In the genomic region with DNA sequence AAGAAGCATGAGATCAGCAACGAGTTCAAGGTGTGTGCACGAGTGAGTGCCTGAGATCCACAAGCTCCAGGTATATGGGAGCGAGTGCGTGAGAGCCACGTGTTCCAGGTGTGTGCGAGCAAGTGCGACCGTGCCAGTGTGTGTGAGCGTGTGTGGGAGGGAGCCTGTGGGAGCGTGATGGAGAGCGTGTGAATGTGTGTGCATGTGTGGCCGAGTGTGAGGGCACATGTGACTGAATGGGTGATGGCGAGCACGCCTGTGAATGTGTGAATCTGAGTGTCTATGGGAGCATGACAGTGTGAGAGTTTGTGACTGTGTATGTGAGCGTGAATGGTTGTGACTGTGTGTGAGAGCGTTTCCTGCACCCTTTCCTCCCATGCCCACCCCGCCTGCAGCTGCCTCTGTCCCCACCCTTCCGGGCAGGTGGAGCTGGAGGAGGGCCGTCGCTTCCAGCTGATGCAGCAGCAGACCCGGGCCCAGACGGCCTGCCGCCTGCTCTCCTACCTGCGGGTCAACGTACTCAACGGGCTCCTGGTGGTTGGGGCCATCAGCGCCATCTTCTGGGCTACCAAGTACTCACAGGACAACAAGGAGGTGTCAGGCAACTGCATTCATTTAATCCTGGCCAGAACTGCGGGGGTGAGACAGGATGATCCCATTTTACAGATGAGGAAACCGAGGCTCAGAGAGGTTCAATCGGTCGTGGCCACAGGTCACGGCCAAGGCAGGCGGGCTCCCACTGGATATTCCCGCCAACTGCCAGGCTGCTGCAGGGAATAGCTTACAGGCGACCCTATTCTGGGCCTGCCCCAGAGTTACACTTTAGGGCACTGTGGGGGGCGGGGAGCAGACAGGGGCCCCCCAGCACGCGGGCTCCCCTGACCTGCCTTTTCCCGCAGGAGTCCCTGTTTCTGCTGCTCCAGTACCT, we compare ENCODE assay signal across 1 cellular context.
A peak's percentile ranks its signal among the peaks of the same experiment; 100 is the strongest.
TF ChIP-seq lines count a peak whose summit lies in the region.

No MANE protein-coding gene starts in this region.

TF ChIP-seq in HepG2, 621 proteins besides CTCF, POLR2A, EP300 and RAD21 (continued from another document and continues in another):
- TF ChIP-seq, protein P1, sequence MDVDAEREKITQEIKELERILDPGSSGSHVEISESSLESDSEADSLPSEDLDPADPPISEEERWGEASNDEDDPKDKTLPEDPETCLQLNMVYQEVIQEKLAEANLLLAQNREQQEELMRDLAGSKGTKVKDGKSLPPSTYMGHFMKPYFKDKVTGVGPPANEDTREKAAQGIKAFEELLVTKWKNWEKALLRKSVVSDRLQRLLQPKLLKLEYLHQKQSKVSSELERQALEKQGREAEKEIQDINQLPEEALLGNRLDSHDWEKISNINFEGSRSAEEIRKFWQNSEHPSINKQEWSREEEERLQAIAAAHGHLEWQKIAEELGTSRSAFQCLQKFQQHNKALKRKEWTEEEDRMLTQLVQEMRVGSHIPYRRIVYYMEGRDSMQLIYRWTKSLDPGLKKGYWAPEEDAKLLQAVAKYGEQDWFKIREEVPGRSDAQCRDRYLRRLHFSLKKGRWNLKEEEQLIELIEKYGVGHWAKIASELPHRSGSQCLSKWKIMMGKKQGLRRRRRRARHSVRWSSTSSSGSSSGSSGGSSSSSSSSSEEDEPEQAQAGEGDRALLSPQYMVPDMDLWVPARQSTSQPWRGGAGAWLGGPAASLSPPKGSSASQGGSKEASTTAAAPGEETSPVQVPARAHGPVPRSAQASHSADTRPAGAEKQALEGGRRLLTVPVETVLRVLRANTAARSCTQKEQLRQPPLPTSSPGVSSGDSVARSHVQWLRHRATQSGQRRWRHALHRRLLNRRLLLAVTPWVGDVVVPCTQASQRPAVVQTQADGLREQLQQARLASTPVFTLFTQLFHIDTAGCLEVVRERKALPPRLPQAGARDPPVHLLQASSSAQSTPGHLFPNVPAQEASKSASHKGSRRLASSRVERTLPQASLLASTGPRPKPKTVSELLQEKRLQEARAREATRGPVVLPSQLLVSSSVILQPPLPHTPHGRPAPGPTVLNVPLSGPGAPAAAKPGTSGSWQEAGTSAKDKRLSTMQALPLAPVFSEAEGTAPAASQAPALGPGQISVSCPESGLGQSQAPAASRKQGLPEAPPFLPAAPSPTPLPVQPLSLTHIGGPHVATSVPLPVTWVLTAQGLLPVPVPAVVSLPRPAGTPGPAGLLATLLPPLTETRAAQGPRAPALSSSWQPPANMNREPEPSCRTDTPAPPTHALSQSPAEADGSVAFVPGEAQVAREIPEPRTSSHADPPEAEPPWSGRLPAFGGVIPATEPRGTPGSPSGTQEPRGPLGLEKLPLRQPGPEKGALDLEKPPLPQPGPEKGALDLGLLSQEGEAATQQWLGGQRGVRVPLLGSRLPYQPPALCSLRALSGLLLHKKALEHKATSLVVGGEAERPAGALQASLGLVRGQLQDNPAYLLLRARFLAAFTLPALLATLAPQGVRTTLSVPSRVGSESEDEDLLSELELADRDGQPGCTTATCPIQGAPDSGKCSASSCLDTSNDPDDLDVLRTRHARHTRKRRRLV (CRISPR knock-in tag; IDR thresholded peaks at IDR 0.05): no peak
- no peak for TF ChIP-seq NFKBIZ (CRISPR knock-in tag; IDR thresholded peaks at IDR 0.05)
- no peak for TF ChIP-seq ZIK1 (CRISPR knock-in tag; IDR thresholded peaks at IDR 0.05; ENCODE audit: borderline replicate concordance, low read depth)
- 0 out of 2 replicates have a peak, but pooled peaks have one; percentile 47 for TF ChIP-seq ZNF121 (CRISPR knock-in tag; IDR thresholded peaks at IDR 0.05)
- no peak for TF ChIP-seq ZNF75D (CRISPR knock-in tag; IDR thresholded peaks at IDR 0.05; ENCODE audit: borderline replicate concordance)
- no peak for TF ChIP-seq AGO2 (optimal IDR thresholded peaks at IDR 0.05; ENCODE audit: low read depth, low read length)
- TF ChIP-seq KDM3A (CRISPR knock-in tag; IDR thresholded peaks at IDR 0.05; ENCODE audit: low read depth): peak; percentile 55; the same call in 1 of the 2 replicates
- TF ChIP-seq, protein P2, sequence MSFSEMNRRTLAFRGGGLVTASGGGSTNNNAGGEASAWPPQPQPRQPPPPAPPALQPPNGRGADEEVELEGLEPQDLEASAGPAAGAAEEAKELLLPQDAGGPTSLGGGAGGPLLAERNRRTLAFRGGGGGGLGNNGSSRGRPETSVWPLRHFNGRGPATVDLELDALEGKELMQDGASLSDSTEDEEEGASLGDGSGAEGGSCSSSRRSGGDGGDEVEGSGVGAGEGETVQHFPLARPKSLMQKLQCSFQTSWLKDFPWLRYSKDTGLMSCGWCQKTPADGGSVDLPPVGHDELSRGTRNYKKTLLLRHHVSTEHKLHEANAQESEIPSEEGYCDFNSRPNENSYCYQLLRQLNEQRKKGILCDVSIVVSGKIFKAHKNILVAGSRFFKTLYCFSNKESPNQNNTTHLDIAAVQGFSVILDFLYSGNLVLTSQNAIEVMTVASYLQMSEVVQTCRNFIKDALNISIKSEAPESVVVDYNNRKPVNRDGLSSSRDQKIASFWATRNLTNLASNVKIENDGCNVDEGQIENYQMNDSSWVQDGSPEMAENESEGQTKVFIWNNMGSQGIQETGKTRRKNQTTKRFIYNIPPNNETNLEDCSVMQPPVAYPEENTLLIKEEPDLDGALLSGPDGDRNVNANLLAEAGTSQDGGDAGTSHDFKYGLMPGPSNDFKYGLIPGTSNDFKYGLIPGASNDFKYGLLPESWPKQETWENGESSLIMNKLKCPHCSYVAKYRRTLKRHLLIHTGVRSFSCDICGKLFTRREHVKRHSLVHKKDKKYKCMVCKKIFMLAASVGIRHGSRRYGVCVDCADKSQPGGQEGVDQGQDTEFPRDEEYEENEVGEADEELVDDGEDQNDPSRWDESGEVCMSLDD (CRISPR knock-in tag; IDR thresholded peaks at IDR 0.05; ENCODE audit: borderline replicate concordance): no peak
- TF ChIP-seq, protein P3, sequence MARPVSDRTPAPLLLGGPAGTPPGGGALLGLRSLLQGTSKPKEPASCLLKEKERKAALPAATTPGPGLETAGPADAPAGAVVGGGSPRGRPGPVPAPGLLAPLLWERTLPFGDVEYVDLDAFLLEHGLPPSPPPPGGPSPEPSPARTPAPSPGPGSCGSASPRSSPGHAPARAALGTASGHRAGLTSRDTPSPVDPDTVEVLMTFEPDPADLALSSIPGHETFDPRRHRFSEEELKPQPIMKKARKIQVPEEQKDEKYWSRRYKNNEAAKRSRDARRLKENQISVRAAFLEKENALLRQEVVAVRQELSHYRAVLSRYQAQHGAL (CRISPR knock-in tag; IDR thresholded peaks at IDR 0.05; ENCODE audit: not compliant biosample characterization): no peak
- TF ChIP-seq, protein P4, sequence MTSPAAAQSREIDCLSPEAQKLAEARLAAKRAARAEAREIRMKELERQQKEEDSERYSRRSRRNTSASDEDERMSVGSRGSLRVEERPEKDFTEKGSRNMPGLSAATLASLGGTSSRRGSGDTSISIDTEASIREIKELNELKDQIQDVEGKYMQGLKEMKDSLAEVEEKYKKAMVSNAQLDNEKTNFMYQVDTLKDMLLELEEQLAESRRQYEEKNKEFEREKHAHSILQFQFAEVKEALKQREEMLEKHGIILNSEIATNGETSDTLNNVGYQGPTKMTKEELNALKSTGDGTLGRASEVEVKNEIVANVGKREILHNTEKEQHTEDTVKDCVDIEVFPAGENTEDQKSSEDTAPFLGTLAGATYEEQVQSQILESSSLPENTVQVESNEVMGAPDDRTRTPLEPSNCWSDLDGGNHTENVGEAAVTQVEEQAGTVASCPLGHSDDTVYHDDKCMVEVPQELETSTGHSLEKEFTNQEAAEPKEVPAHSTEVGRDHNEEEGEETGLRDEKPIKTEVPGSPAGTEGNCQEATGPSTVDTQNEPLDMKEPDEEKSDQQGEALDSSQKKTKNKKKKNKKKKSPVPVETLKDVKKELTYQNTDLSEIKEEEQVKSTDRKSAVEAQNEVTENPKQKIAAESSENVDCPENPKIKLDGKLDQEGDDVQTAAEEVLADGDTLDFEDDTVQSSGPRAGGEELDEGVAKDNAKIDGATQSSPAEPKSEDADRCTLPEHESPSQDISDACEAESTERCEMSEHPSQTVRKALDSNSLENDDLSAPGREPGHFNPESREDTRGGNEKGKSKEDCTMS (CRISPR knock-in tag; conservative IDR thresholded peaks at IDR 0.05): no peak
- 0 out of 2 replicates have a peak, but pooled peaks have one; percentile 55 for TF ChIP-seq MEIS2 (CRISPR knock-in tag; IDR thresholded peaks at IDR 0.05)
- no peak for TF ChIP-seq ATF7 (IDR thresholded peaks at IDR 0.05)
- TF ChIP-seq ATF7 (CRISPR knock-in tag; IDR thresholded peaks at IDR 0.05): no peak
- TF ChIP-seq RFXANK (CRISPR knock-in tag; IDR thresholded peaks at IDR 0.05): no peak; the same call in 1 of the 2 replicates
- TF ChIP-seq, protein P5, sequence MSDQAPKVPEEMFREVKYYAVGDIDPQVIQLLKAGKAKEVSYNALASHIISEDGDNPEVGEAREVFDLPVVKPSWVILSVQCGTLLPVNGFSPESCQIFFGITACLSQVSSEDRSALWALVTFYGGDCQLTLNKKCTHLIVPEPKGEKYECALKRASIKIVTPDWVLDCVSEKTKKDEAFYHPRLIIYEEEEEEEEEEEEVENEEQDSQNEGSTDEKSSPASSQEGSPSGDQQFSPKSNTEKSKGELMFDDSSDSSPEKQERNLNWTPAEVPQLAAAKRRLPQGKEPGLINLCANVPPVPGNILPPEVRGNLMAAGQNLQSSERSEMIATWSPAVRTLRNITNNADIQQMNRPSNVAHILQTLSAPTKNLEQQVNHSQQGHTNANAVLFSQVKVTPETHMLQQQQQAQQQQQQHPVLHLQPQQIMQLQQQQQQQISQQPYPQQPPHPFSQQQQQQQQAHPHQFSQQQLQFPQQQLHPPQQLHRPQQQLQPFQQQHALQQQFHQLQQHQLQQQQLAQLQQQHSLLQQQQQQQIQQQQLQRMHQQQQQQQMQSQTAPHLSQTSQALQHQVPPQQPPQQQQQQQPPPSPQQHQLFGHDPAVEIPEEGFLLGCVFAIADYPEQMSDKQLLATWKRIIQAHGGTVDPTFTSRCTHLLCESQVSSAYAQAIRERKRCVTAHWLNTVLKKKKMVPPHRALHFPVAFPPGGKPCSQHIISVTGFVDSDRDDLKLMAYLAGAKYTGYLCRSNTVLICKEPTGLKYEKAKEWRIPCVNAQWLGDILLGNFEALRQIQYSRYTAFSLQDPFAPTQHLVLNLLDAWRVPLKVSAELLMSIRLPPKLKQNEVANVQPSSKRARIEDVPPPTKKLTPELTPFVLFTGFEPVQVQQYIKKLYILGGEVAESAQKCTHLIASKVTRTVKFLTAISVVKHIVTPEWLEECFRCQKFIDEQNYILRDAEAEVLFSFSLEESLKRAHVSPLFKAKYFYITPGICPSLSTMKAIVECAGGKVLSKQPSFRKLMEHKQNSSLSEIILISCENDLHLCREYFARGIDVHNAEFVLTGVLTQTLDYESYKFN (CRISPR knock-in tag; conservative IDR thresholded peaks at IDR 0.05): 0 out of 2 replicates have a peak, but pooled peaks have one; percentile 36
- TF ChIP-seq ZNF629 (CRISPR knock-in tag; conservative IDR thresholded peaks at IDR 0.05): peak; percentile 99
- TF ChIP-seq ZNF772 (CRISPR knock-in tag; IDR thresholded peaks at IDR 0.05): peak; percentile 46; the same call in 1 of the 2 replicates
- no peak for TF ChIP-seq RBM22 (optimal IDR thresholded peaks at IDR 0.05; ENCODE audit: low read length)
- TF ChIP-seq, protein P6, sequence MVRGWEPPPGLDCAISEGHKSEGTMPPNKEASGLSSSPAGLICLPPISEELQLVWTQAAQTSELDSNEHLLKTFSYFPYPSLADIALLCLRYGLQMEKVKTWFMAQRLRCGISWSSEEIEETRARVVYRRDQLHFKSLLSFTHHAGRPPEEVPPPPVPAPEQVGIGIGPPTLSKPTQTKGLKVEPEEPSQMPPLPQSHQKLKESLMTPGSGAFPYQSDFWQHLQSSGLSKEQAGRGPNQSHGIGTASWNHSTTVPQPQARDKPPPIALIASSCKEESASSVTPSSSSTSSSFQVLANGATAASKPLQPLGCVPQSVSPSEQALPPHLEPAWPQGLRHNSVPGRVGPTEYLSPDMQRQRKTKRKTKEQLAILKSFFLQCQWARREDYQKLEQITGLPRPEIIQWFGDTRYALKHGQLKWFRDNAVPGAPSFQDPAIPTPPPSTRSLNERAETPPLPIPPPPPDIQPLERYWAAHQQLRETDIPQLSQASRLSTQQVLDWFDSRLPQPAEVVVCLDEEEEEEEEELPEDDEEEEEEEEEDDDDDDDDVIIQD (CRISPR knock-in tag; IDR thresholded peaks at IDR 0.05; ENCODE audit: low read depth): no peak
- TF ChIP-seq, protein P7, sequence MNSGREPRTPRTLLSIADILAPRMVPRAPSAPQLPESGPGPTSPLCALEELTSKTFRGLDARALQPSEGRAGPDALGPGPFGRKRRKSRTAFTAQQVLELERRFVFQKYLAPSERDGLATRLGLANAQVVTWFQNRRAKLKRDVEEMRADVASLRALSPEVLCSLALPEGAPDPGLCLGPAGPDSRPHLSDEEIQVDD (CRISPR knock-in tag; IDR thresholded peaks at IDR 0.05; ENCODE audit: borderline replicate concordance): no peak
- TF ChIP-seq ZZZ3 (CRISPR knock-in tag; IDR thresholded peaks at IDR 0.05; ENCODE audit: borderline replicate concordance): peak; percentile 30; the same call in 1 of the 2 replicates
- TF ChIP-seq TOPORS (CRISPR knock-in tag; IDR thresholded peaks at IDR 0.05): no peak
- no peak for TF ChIP-seq REXO4 (CRISPR knock-in tag; IDR thresholded peaks at IDR 0.05; ENCODE audit: borderline replicate concordance)
- TF ChIP-seq, protein P8, sequence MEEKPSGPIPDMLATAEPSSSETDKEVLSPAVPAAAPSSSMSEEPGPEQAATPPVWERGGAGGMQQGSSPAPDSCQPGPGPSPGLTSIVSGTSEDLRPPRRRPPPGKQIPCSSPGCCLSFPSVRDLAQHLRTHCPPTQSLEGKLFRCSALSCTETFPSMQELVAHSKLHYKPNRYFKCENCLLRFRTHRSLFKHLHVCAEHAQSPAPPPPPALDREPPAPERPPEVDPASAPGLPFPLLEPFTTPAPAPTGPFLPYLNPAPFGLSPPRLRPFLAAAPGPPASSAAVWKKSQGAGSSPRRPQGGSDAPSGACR (CRISPR knock-in tag; IDR thresholded peaks at IDR 0.05): no peak
- TF ChIP-seq ELF3 (CRISPR knock-in tag; IDR thresholded peaks at IDR 0.05): peak; percentile 23; the same call in 1 of the 2 replicates
- TF ChIP-seq, protein P9, sequence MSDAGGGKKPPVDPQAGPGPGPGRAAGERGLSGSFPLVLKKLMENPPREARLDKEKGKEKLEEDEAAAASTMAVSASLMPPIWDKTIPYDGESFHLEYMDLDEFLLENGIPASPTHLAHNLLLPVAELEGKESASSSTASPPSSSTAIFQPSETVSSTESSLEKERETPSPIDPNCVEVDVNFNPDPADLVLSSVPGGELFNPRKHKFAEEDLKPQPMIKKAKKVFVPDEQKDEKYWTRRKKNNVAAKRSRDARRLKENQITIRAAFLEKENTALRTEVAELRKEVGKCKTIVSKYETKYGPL (CRISPR knock-in tag; IDR thresholded peaks at IDR 0.05): no peak
- TF ChIP-seq, protein P10, sequence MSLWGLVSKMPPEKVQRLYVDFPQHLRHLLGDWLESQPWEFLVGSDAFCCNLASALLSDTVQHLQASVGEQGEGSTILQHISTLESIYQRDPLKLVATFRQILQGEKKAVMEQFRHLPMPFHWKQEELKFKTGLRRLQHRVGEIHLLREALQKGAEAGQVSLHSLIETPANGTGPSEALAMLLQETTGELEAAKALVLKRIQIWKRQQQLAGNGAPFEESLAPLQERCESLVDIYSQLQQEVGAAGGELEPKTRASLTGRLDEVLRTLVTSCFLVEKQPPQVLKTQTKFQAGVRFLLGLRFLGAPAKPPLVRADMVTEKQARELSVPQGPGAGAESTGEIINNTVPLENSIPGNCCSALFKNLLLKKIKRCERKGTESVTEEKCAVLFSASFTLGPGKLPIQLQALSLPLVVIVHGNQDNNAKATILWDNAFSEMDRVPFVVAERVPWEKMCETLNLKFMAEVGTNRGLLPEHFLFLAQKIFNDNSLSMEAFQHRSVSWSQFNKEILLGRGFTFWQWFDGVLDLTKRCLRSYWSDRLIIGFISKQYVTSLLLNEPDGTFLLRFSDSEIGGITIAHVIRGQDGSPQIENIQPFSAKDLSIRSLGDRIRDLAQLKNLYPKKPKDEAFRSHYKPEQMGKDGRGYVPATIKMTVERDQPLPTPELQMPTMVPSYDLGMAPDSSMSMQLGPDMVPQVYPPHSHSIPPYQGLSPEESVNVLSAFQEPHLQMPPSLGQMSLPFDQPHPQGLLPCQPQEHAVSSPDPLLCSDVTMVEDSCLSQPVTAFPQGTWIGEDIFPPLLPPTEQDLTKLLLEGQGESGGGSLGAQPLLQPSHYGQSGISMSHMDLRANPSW (CRISPR knock-in tag; IDR thresholded peaks at IDR 0.05; ENCODE audit: borderline replicate concordance): no peak
- no peak for TF ChIP-seq PHF20 (CRISPR knock-in tag; IDR thresholded peaks at IDR 0.05)
